Comparison of ENCODE assay signal across 18 cellular contexts in the genomic region with DNA sequence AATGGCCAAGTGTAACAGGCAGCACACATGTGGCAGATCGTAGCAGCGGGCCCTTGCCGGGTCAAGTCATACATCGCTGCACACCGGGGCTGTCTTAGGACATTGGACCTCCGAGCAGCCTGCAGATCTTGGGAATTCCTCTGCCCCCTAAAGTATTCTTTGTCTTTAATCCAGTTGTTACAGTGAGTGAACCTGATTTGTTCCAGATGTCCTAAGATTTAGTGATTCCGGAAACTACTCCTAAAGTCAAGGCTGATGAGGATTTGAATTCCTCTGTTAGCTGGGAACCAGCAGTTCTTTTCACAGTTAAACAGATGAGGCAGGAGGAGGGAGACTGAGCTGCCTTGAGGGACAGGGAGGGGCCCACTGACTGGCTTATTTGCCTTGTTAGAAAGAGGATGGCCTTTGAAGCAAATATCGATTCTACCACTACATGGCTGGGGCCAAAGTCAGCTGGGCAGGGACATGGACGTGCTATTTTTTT.
DNase-seq lines count a peak whose midpoint lies in the region; ATAC-seq, FAIRE-seq and TF ChIP-seq lines count a peak whose summit lies in the region.
"Had no signal": no experiment of that assay in that cellular context is flagged by ENCODE, and none has a peak within 500 bp of the region (broad histone marks: within the 10 kb centered on the region; RNA-seq: fewer than 3 reads in every experiment).

No MANE protein-coding gene starts in this region.

- POLR2A ChIA-PET in HepG2 (lab: Yijun Ruan, JAX), result no interaction called here

- no peak overlapping the region for H3K4me2 ChIP-seq in HepG2 (ENCODE audit: low read depth, low read length)
- H3K4me2 ChIP-seq: BLaER1 treated with 17β-estradiol and CSF1 and Interleukin-3, amounts not matched to agents 10 nM and 100 nM had no signal

- H3K27ac ChIP-seq in HepG2 (ENCODE audit: extremely low read length, insufficient read depth, low read length), result no peak overlapping the region
- no peak overlapping the region for H3K27ac ChIP-seq in ovary
- peak overlapping the region in 1 of 2 donors; percentile 54 for H3K27ac ChIP-seq in aorta (ENCODE audit: low read depth in 1 of 2, low read length in 2 of 2)
- H3K27ac ChIP-seq: BLaER1 treated with 17β-estradiol and CSF1 and Interleukin-3, amounts not matched to agents 10 nM and 100 nM; skin epidermis had no signal

- H3K4me1 ChIP-seq in HepG2 (ENCODE audit: insufficient read depth, low read length) (no peaks in the 10 kb centered on the region; the same call in 1 of the 2 replicates), ovary (ENCODE audit: insufficient read depth) (peaks cover 12% of the 10 kb centered on the region), aorta (ENCODE audit: control insufficient read depth in 1 of 2, insufficient read depth in 2 of 2, low read length in 2 of 2) (peaks cover 0 to 2% of the 10 kb centered on the region in 2 donors)

- intact Hi-C loops in HepG2 (cut with micrococcal nuclease; ENCODE audit: unreplicated experiment), result no loop called here
- intact Hi-C loops in ovary (cut with DNase I), result no loop called here
- intact Hi-C loops in aorta (cut with DNase I), result no loop called here

- TF ChIP-seq POLR2A in HepG2 (IDR thresholded peaks at IDR 0.05; ENCODE audit: insufficient read depth in 1 of 2, low read depth in 2 of 2, low read length in 2 of 2) (no peak), ovary (IDR thresholded peaks at IDR 0.05) (no peak)

- H3K4me3 ChIP-seq in HepG2 (replicated peaks in 1 of 3; ENCODE audit: insufficient read depth in 1 of 3, low read depth in 2 of 3, low read length in 3 of 3), result no peak overlapping the region
- H3K4me3 ChIP-seq in ovary, result no peak overlapping the region
- H3K4me3 ChIP-seq in aorta (ENCODE audit: low read length in 2 of 2), result no peak overlapping the region
- H3K4me3 ChIP-seq: BLaER1 treated with 17β-estradiol and CSF1 and Interleukin-3, amounts not matched to agents 10 nM and 100 nM; MG63; skin epidermis had no signal

- H3K9me3 ChIP-seq in HepG2 (ENCODE audit: low read length) (no peaks in the 10 kb centered on the region), ovary (no peaks in the 10 kb centered on the region), aorta (ENCODE audit: control insufficient read depth, low read length) (no peaks in the 10 kb centered on the region)
- H3K9me3 ChIP-seq: MG63 had no signal

- FAIRE-seq in endometrium (lab: Jason Lieb, UNC) (peak; percentile 80), HepG2 (lab: Jason Lieb, UNC) (no peak)
- FAIRE-seq: A204.1, GM19239 had no signal

- H3K27me3 ChIP-seq in HepG2 (ENCODE audit: control insufficient read depth in 1 of 2, insufficient read depth in 2 of 2, low read length in 2 of 2) (peaks cover 1 to 3% of the 10 kb centered on the region in 2 experiments; a peak in 1 of 5 replicates), ovary (no peaks in the 10 kb centered on the region), aorta (ENCODE audit: control insufficient read depth in 1 of 2, insufficient read depth in 2 of 2, low read length in 1 of 2) (no peaks in the 10 kb centered on the region)
- H3K27me3 ChIP-seq: BLaER1 treated with 17β-estradiol and CSF1 and Interleukin-3, amounts not matched to agents 10 nM and 100 nM; MG63 had no signal

- H2AFZ ChIP-seq in HepG2 (ENCODE audit: low read length), result no peak overlapping the region

- H4K20me1 ChIP-seq in HepG2 (ENCODE audit: insufficient read depth, low read length), result no peaks in the 10 kb centered on the region
- H4K20me1 ChIP-seq: BLaER1 treated with 17β-estradiol and CSF1 and Interleukin-3, amounts not matched to agents 10 nM and 100 nM had no signal

- no peak overlapping the region for H3K9ac ChIP-seq in HepG2 (ENCODE audit: insufficient read depth, low read depth, low read length)
- H3K9ac ChIP-seq: BLaER1 treated with 17β-estradiol and CSF1 and Interleukin-3, amounts not matched to agents 10 nM and 100 nM had no signal

- WGBS in HepG2 (ENCODE audit: low lambda C conversion rate), result 32% methylated on average over 7 of the region's 9 CpGs
- WGBS in ovary, 3 donors, result 39 to 56% (median 50%) methylated on average over 9 of the region's 9 CpGs
- WGBS in aorta, 2 donors, result 15 to 21% methylated on average over 9 of the region's 9 CpGs

- TF ChIP-seq RAD21 in HepG2 (CRISPR knock-in tag; IDR thresholded peaks at IDR 0.05), result no peak

- H3K79me2 ChIP-seq in HepG2 (ENCODE audit: insufficient read depth, low read length), result no peaks in the 10 kb centered on the region

- CTCF ChIA-PET in HepG2 (lab: Yijun Ruan, JAX; ENCODE audit: low intra/inter-chr PET ratio, low total read pairs), result no interaction called here

- no peak for TF ChIP-seq CTCF in HepG2 (CRISPR knock-in tag; IDR thresholded peaks at IDR 0.05)
- no peak for TF ChIP-seq CTCF in ovary (IDR thresholded peaks at IDR 0.05)

- no TSS peak for BruUV-seq in HepG2 (replicated peaks; lab: Mats Ljungman, UMichigan)

- in situ Hi-C loops in HepG2 (cut with HindIII; ENCODE audit: extremely low pct_ligation_motif_present, low pct_unique_long_range_greater_than_20kb), result no loop called here

- DNase-seq in AG08395 (ENCODE audit: low spot score) (peak; percentile 19), HepG2 (ENCODE audit: low spot score) (no peak), retina (peak; percentile 37), ovary (no peak), aorta (no peak), COLO668 (lab: John Stamatoyannopoulos, UW; ENCODE audit: unreplicated experiment) (no peak)
- DNase-seq in activated CD8-positive, alpha-beta memory T cell treated with anti-CD3 and anti-CD28 coated beads, Interleukin-2, amount 50 U/mL, for 4 hours, result no peak
- DNase-seq: effector memory CD4-positive, alpha-beta T cell; MG63; NCI-H1436 treated with DMSO at 0.1 percent for 48 hours; NCI-H526; stimulated activated CD4-positive, alpha-beta T cell treated with anti-CD3 and anti-CD28 coated beads, Interleukin-4, amount 100 ng/mL, for 24 hours had no signal

- TF ChIP-seq EP300 in HepG2 (IDR thresholded peaks at IDR 0.05; ENCODE audit: low read depth in 2 of 2, low read length in 2 of 2), result no peak
- TF ChIP-seq EP300 in HepG2 (CRISPR knock-in tag; IDR thresholded peaks at IDR 0.05; ENCODE audit: borderline replicate concordance), result no peak
- TF ChIP-seq EP300 in ovary (IDR thresholded peaks at IDR 0.05), result no peak

- no peaks in the 10 kb centered on the region for H3K36me3 ChIP-seq in HepG2 (replicated peaks in 1 of 2; ENCODE audit: control insufficient read depth in 1 of 2, insufficient read depth in 2 of 2, low read length in 2 of 2)
- H3K36me3 ChIP-seq in ovary, result no peaks in the 10 kb centered on the region
- H3K36me3 ChIP-seq in aorta (ENCODE audit: control insufficient read depth in 1 of 2, insufficient read depth in 2 of 2, low read length in 1 of 2), result no peaks in the 10 kb centered on the region
- H3K36me3 ChIP-seq: MG63 had no signal

- peak; percentile 93 for ATAC-seq in HepG2
- ATAC-seq in aorta (ENCODE audit: low FRiP score), result no peak
- ATAC-seq: activated naive CD4-positive, alpha-beta T cell treated with anti-CD3 and anti-CD28 coated beads, Interleukin-2, amount 50 U/mL, for 72 hours had no signal

TF ChIP-seq in HepG2, 621 proteins besides CTCF, POLR2A, EP300 and RAD21 (continues in another document):
- TF ChIP-seq JUNB (CRISPR knock-in tag; IDR thresholded peaks at IDR 0.05; ENCODE audit: borderline replicate concordance) (no peak), PPARG (CRISPR knock-in tag; conservative IDR thresholded peaks at IDR 0.05) (no peak), HCFC1 (IDR thresholded peaks at IDR 0.05; ENCODE audit: low read depth, low read length) (no peak), SIX4 (CRISPR knock-in tag; IDR thresholded peaks at IDR 0.05) (no peak), GTF3A (CRISPR knock-in tag; conservative IDR thresholded peaks at IDR 0.05) (no peak), ZNF382 (CRISPR knock-in tag; IDR thresholded peaks at IDR 0.05; ENCODE audit: borderline replicate concordance) (no peak), ZNF552 (CRISPR knock-in tag; IDR thresholded peaks at IDR 0.05; ENCODE audit: borderline replicate concordance) (no peak), ZNF850 (CRISPR knock-in tag; conservative IDR thresholded peaks at IDR 0.05) (no peak)
- TF ChIP-seq, protein P1, sequence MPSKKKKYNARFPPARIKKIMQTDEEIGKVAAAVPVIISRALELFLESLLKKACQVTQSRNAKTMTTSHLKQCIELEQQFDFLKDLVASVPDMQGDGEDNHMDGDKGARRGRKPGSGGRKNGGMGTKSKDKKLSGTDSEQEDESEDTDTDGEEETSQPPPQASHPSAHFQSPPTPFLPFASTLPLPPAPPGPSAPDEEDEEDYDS (CRISPR knock-in tag; IDR thresholded peaks at IDR 0.05), result no peak
- TF ChIP-seq, protein P2, sequence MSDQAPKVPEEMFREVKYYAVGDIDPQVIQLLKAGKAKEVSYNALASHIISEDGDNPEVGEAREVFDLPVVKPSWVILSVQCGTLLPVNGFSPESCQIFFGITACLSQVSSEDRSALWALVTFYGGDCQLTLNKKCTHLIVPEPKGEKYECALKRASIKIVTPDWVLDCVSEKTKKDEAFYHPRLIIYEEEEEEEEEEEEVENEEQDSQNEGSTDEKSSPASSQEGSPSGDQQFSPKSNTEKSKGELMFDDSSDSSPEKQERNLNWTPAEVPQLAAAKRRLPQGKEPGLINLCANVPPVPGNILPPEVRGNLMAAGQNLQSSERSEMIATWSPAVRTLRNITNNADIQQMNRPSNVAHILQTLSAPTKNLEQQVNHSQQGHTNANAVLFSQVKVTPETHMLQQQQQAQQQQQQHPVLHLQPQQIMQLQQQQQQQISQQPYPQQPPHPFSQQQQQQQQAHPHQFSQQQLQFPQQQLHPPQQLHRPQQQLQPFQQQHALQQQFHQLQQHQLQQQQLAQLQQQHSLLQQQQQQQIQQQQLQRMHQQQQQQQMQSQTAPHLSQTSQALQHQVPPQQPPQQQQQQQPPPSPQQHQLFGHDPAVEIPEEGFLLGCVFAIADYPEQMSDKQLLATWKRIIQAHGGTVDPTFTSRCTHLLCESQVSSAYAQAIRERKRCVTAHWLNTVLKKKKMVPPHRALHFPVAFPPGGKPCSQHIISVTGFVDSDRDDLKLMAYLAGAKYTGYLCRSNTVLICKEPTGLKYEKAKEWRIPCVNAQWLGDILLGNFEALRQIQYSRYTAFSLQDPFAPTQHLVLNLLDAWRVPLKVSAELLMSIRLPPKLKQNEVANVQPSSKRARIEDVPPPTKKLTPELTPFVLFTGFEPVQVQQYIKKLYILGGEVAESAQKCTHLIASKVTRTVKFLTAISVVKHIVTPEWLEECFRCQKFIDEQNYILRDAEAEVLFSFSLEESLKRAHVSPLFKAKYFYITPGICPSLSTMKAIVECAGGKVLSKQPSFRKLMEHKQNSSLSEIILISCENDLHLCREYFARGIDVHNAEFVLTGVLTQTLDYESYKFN (CRISPR knock-in tag; conservative IDR thresholded peaks at IDR 0.05), result 0 out of 2 replicates have a peak, but pooled peaks have one; percentile 25

Comparison
In these comparisons a context has a peak if more than half of its experiments do, and no peak if none do; other contexts are left out.
1. DNase-seq: peak in AG08395 (single experiment) and retina (single experiment); none in HepG2 (single experiment), ovary (0 of 5), aorta (0 of 2), activated CD8-positive, alpha-beta memory T cell treated with anti-CD3 and anti-CD28 coated beads, Interleukin-2, amount 50 U/mL, for 4 hours (single experiment) and COLO668 (single experiment).